In the genomic region with DNA sequence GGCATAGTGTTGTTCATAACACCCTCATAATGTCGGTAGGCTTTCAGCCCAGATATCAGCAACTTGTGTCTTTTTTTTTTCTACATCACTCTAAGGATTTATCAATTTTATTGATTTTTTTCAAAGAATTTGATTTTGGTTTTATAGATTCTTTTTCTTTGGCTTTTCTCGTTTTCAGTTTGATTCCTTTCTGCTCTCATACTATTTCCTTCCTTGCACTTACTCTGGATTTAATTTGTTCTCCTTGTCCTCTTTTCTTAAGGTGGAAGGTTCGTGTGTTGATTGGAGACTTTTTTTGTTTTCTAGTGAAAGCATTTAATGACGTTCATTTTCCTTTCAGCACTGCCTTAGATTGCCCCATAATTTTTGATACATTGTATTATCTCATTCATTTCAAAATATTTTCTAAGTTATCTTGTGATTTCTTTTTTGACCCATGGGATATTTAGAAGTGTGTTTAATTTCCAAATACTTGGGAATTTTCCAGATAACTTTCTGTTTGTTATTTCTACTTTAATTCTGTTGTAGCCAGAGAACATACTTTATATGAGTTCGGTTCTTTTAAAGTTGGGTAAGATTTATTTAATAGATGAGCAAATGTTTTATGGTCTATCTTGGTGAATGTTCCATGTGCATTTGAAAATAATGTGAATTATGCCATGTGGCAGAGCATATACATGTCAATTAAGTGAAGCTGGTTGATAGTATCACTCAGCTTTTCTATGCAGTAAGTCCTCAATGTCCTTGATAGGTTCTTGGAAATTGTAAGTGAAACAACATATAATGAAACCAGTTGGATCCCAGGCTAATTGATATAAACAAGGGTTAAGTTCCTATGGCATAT, we compare ENCODE assay signal across 18 cellular contexts.
DNase-seq lines count a peak whose midpoint lies in the region; ATAC-seq and TF ChIP-seq lines count a peak whose summit lies in the region.
"Had no signal": no experiment of that assay in that cellular context is flagged by ENCODE, and none has a peak within 500 bp of the region (broad histone marks: within the 10 kb centered on the region; RNA-seq: fewer than 3 reads in every experiment).

No MANE protein-coding gene starts in this region.

- peaks cover 45% of the 10 kb centered on the region for H3K27me3 ChIP-seq in gastroesophageal sphincter

- peaks cover 17% of the 10 kb centered on the region for H3K9me3 Mint-ChIP-seq in activated CD8-positive, alpha-beta T cell treated with anti-CD3 and anti-CD28 coated beads for 36 hours
- peaks cover 3% of the 10 kb centered on the region for H3K9me3 Mint-ChIP-seq in activated CD8-positive, alpha-beta T cell treated with anti-CD3 and anti-CD28 coated beads, Interleukin-2, amount 10 ng/mL, durations not matched to agents 7 days and 5 days (ENCODE audit: insufficient read depth)
- peaks cover 4% of the 10 kb centered on the region for H3K9me3 Mint-ChIP-seq in stimulated activated naive CD8-positive, alpha-beta T cell treated with anti-CD3 and anti-CD28 coated beads, Interleukin-15, Interleukin-2, amounts not matched to agents 100 ng/mL and 50 ng/mL, for 24 hours

- peaks cover 25% of the 10 kb centered on the region for H3K4me1 Mint-ChIP-seq in activated CD8-positive, alpha-beta T cell treated with anti-CD3 and anti-CD28 coated beads for 36 hours (ENCODE audit: low read depth)
- H3K4me1 Mint-ChIP-seq in activated CD8-positive, alpha-beta T cell treated with anti-CD3 and anti-CD28 coated beads, Interleukin-2, amount 10 ng/mL, durations not matched to agents 7 days and 5 days (ENCODE audit: low read depth): peaks cover 18% of the 10 kb centered on the region
- H3K4me1 Mint-ChIP-seq in stimulated activated naive CD8-positive, alpha-beta T cell treated with anti-CD3 and anti-CD28 coated beads, Interleukin-15, Interleukin-2, amounts not matched to agents 100 ng/mL and 50 ng/mL, for 24 hours (ENCODE audit: low read depth): peaks cover 24% of the 10 kb centered on the region

- TF ChIP-seq CTCF in activated CD8-positive, alpha-beta T cell treated with anti-CD3 and anti-CD28 coated beads for 36 hours (IDR thresholded peaks at IDR 0.05): no peak
- TF ChIP-seq CTCF in gastroesophageal sphincter (IDR thresholded peaks at IDR 0.05): no peak

- H3K4me3 Mint-ChIP-seq in activated CD8-positive, alpha-beta T cell treated with anti-CD3 and anti-CD28 coated beads for 36 hours: peak overlapping the region; percentile 35
- no peak overlapping the region for H3K4me3 Mint-ChIP-seq in activated CD8-positive, alpha-beta T cell treated with anti-CD3 and anti-CD28 coated beads, Interleukin-2, amount 10 ng/mL, durations not matched to agents 7 days and 5 days
- peak overlapping the region; percentile 53 for H3K4me3 Mint-ChIP-seq in stimulated activated naive CD8-positive, alpha-beta T cell treated with anti-CD3 and anti-CD28 coated beads, Interleukin-15, Interleukin-2, amounts not matched to agents 100 ng/mL and 50 ng/mL, for 24 hours

- intact Hi-C loops in activated CD8-positive, alpha-beta T cell treated with anti-CD3 and anti-CD28 coated beads for 36 hours (cut with micrococcal nuclease): no loop called here

- H3K4me1 ChIP-seq in gastroesophageal sphincter: peaks cover 0 to 8% (median 0%) of the 10 kb centered on the region in 3 donors
- H3K4me1 ChIP-seq: A549 had no signal

- TF ChIP-seq POLR2A in gastroesophageal sphincter (IDR thresholded peaks at IDR 0.05): no peak

- H3K36me3 ChIP-seq in gastroesophageal sphincter: no peaks in the 10 kb centered on the region

- CTCF ChIA-PET in activated CD8-positive, alpha-beta T cell treated with anti-CD3 and anti-CD28 coated beads for 36 hours (lab: Charles Lee): interaction anchor here (0.9 kb wide), 1 partner anchor 9 kb away, joined by 3 read pairs; no protein-coding TSS in a partner anchor
- CTCF ChIA-PET in activated CD8-positive, alpha-beta T cell treated with anti-CD3 and anti-CD28 coated beads, Interleukin-2, amount 10 ng/mL, durations not matched to agents 7 days and 5 days (lab: Charles Lee): interaction anchor here (1.0 to 1.8 kb wide), 2 partner anchors 9 to 21 kb away, joined by 3 to 5 read pairs; no protein-coding TSS in a partner anchor

- H3K4me3 ChIP-seq in gastroesophageal sphincter: no peak overlapping the region
- H3K4me3 ChIP-seq: A549 had no signal

- DNase-seq in activated CD8-positive, alpha-beta T cell treated with anti-CD3 and anti-CD28 coated beads for 36 hours: no peak
- DNase-seq in activated CD8-positive, alpha-beta T cell treated with anti-CD3 and anti-CD28 coated beads, Interleukin-2, amount 10 ng/mL, durations not matched to agents 7 days and 5 days: no peak
- no peak for DNase-seq in stimulated activated naive CD8-positive, alpha-beta T cell treated with anti-CD3 and anti-CD28 coated beads, Interleukin-15, Interleukin-2, amounts not matched to agents 100 U/mL and 50 U/mL, for 24 hours
- DNase-seq in SW480 (ENCODE audit: low spot score) (no peak), SW 1271 (lab: John Stamatoyannopoulos, UW) (no peak)
- DNase-seq: EL, H7, NCI-H1092, NCI-H1694, NCI-H2107, NCI-H446 had no signal

- H3K36me3 Mint-ChIP-seq in activated CD8-positive, alpha-beta T cell treated with anti-CD3 and anti-CD28 coated beads for 36 hours (ENCODE audit: low read depth): peaks cover 2% of the 10 kb centered on the region
- H3K36me3 Mint-ChIP-seq in activated CD8-positive, alpha-beta T cell treated with anti-CD3 and anti-CD28 coated beads, Interleukin-2, amount 10 ng/mL, durations not matched to agents 7 days and 5 days (ENCODE audit: low read depth): peaks cover 8% of the 10 kb centered on the region
- H3K36me3 Mint-ChIP-seq in stimulated activated naive CD8-positive, alpha-beta T cell treated with anti-CD3 and anti-CD28 coated beads, Interleukin-15, Interleukin-2, amounts not matched to agents 100 ng/mL and 50 ng/mL, for 24 hours (ENCODE audit: low read depth): no peaks in the 10 kb centered on the region

- ATAC-seq in activated CD8-positive, alpha-beta T cell treated with anti-CD3 and anti-CD28 coated beads for 36 hours: peak; percentile 35
- ATAC-seq in activated CD8-positive, alpha-beta T cell treated with anti-CD3 and anti-CD28 coated beads, Interleukin-2, amount 10 ng/mL, durations not matched to agents 7 days and 5 days: no peak
- ATAC-seq in stimulated activated naive CD8-positive, alpha-beta T cell treated with anti-CD3 and anti-CD28 coated beads, Interleukin-15, Interleukin-2, amounts not matched to agents 100 U/mL and 50 U/mL, for 24 hours: no peak
- ATAC-seq in gastroesophageal sphincter: peak; percentile 50
- no peak for ATAC-seq in GM18511 (IDR thresholded peaks at IDR 0.05; ENCODE audit: unreplicated experiment)
- ATAC-seq: A549, Panc1 had no signal

- no peak for TF ChIP-seq EP300 in gastroesophageal sphincter (IDR thresholded peaks at IDR 0.05)

- peaks cover 0 to 1% (median 0%) of the 10 kb centered on the region in 3 donors for H3K9me3 ChIP-seq in gastroesophageal sphincter
- H3K9me3 ChIP-seq: A549 had no signal

- POLR2A ChIA-PET in activated CD8-positive, alpha-beta T cell treated with anti-CD3 and anti-CD28 coated beads for 36 hours (lab: Charles Lee): interaction anchor here (0.6 to 24.1 kb wide), 8 partner anchors 9 to 94 kb away, joined by 3 to 630 read pairs (median 4); a partner anchor contains a TSS
- POLR2A ChIA-PET in activated CD8-positive, alpha-beta T cell treated with anti-CD3 and anti-CD28 coated beads, Interleukin-2, amount 10 ng/mL, durations not matched to agents 7 days and 5 days (lab: Charles Lee): interaction anchor here (0.8 to 1.3 kb wide), 3 partner anchors 12 to 55 kb away, joined by 3 to 4 read pairs (median 3); no protein-coding TSS in a partner anchor

- H3K27me3 Mint-ChIP-seq in activated CD8-positive, alpha-beta T cell treated with anti-CD3 and anti-CD28 coated beads for 36 hours: no peaks in the 10 kb centered on the region
- H3K27me3 Mint-ChIP-seq in activated CD8-positive, alpha-beta T cell treated with anti-CD3 and anti-CD28 coated beads, Interleukin-2, amount 10 ng/mL, durations not matched to agents 7 days and 5 days (ENCODE audit: low read depth): no peaks in the 10 kb centered on the region
- no peaks in the 10 kb centered on the region for H3K27me3 Mint-ChIP-seq in stimulated activated naive CD8-positive, alpha-beta T cell treated with anti-CD3 and anti-CD28 coated beads, Interleukin-15, Interleukin-2, amounts not matched to agents 100 ng/mL and 50 ng/mL, for 24 hours

- no peak overlapping the region for H3K27ac ChIP-seq in gastroesophageal sphincter
- H3K27ac ChIP-seq: A549, C4-2B, KMS-11 had no signal

- WGBS in gastroesophageal sphincter (ENCODE audit: low coverage in 1 of 2), 2 donors: 46 to 47% methylated on average over 3 to 5 of the region's 5 CpGs

- peak overlapping the region; percentile 82 for H3K27ac Mint-ChIP-seq in activated CD8-positive, alpha-beta T cell treated with anti-CD3 and anti-CD28 coated beads for 36 hours
- no peak overlapping the region for H3K27ac Mint-ChIP-seq in activated CD8-positive, alpha-beta T cell treated with anti-CD3 and anti-CD28 coated beads, Interleukin-2, amount 10 ng/mL, durations not matched to agents 7 days and 5 days
- H3K27ac Mint-ChIP-seq in stimulated activated naive CD8-positive, alpha-beta T cell treated with anti-CD3 and anti-CD28 coated beads, Interleukin-15, Interleukin-2, amounts not matched to agents 100 ng/mL and 50 ng/mL, for 24 hours: peak overlapping the region; percentile 32

Comparison
In these comparisons a context has a peak if more than half of its experiments do, and no peak if none do; other contexts are left out.
1. ATAC-seq: peak in activated CD8-positive, alpha-beta T cell treated with anti-CD3 and anti-CD28 coated beads for 36 hours (single experiment) and gastroesophageal sphincter (single experiment); none in activated CD8-positive, alpha-beta T cell treated with anti-CD3 and anti-CD28 coated beads, Interleukin-2, amount 10 ng/mL, durations not matched to agents 7 days and 5 days (single experiment), stimulated activated naive CD8-positive, alpha-beta T cell treated with anti-CD3 and anti-CD28 coated beads, Interleukin-15, Interleukin-2, amounts not matched to agents 100 U/mL and 50 U/mL, for 24 hours (single experiment) and GM18511 (single experiment).